9 cellular contexts compared by ENCODE assay signal in genomic region chr11:100925935-100926334, GRCh38.
DNase-seq lines count a peak whose midpoint lies in the region; ATAC-seq and TF ChIP-seq lines count a peak whose summit lies in the region.
"Had no signal": no experiment of that assay in that cellular context is flagged by ENCODE, and none has a peak within 500 bp of the region (broad histone marks: within the 10 kb centered on the region; RNA-seq: fewer than 3 reads in every experiment).

No MANE protein-coding gene starts in this region.

- H3K36me3 ChIP-seq in IMR-90 (ENCODE audit: control insufficient read depth, insufficient read depth, low read length) = no peaks in the 10 kb centered on the region
- H3K36me3 ChIP-seq in neuronal stem cell (replicated peaks in 1 of 2; ENCODE audit: control insufficient read depth in 2 of 2, insufficient read depth in 2 of 2, low read length in 2 of 2) = no peaks in the 10 kb centered on the region

- H4K91ac ChIP-seq in IMR-90 (ENCODE audit: insufficient read depth, low read depth, low read length) (no peak overlapping the region), neuronal stem cell (ENCODE audit: low read depth, low read length, poor library complexity) (no peak overlapping the region)

- intact Hi-C loops in IMR-90 (cut with micrococcal nuclease) = loop anchor here (5.0 kb wide), 1 partner anchor 49 kb away; no protein-coding TSS in a partner anchor

- H4K8ac ChIP-seq in IMR-90 (ENCODE audit: low read depth in 2 of 2, low read length in 2 of 2) (0 out of 4 replicates have a peak overlapping the region, but pooled peaks of 1 of the 2 experiments have one; percentile 38), neuronal stem cell (ENCODE audit: low read depth, low read length) (no peak overlapping the region)

- DNase-seq in HCEC 1CT = peak; percentile 85
- peak; percentile 89 for DNase-seq in IMR-90
- peak; percentile 64 for DNase-seq in fibroblast of peridontal ligament (ENCODE audit: extremely low read depth)
- no peak for DNase-seq in neuronal stem cell (ENCODE audit: low spot score)
- DNase-seq in effector CD4-positive, alpha-beta T cell = no peak
- DNase-seq in NCI-H2107 (lab: John Stamatoyannopoulos, UW) = no peak
- DNase-seq in NCI-H82 treated with DMSO at 0.1 percent for 48 hours (lab: John Stamatoyannopoulos, UW; ENCODE audit: unreplicated experiment) = no peak

- H3K79me1 ChIP-seq in IMR-90 (ENCODE audit: low read depth in 1 of 2, low read length in 2 of 2) (peaks cover 0 to 3% of the 10 kb centered on the region in 2 experiments; a peak in 1 of 4 replicates), neuronal stem cell (ENCODE audit: low read depth, low read length) (no peaks in the 10 kb centered on the region)

- H4K20me1 ChIP-seq in IMR-90 (ENCODE audit: insufficient read depth, low read length) = no peaks in the 10 kb centered on the region

- H3K4me3 ChIP-seq in IMR-90 (ENCODE audit: insufficient read depth, low read depth, low read length) (no peak overlapping the region), neuronal stem cell (ENCODE audit: low read length in 2 of 2) (no peak overlapping the region)

- peaks cover 10% of the 10 kb centered on the region for H3K4me1 ChIP-seq in IMR-90 (ENCODE audit: control insufficient read depth, insufficient read depth, low read length)
- peaks cover 2 to 4% of the 10 kb centered on the region in 2 donors for H3K4me1 ChIP-seq in neuronal stem cell (ENCODE audit: control insufficient read depth in 2 of 2, insufficient read depth in 1 of 2, low read depth in 1 of 2, low read length in 2 of 2)
- H3K4me1 ChIP-seq: parathyroid adenoma had no signal

- TF ChIP-seq RAD21 in IMR-90 (IDR thresholded peaks at IDR 0.05; ENCODE audit: low read length) = no peak

- H2BK12ac ChIP-seq in neuronal stem cell (ENCODE audit: low read length) = no peak overlapping the region

- H3K18ac ChIP-seq in IMR-90 (ENCODE audit: low read depth, low read length) (peak overlapping the region; percentile 75; the same call in 1 of the 2 replicates), neuronal stem cell (ENCODE audit: low read length) (no peak overlapping the region)

- H2AK9ac ChIP-seq in IMR-90 (replicated peaks; ENCODE audit: low read depth, low read length, poor library complexity) = no peak overlapping the region

- H3K27ac ChIP-seq in IMR-90 (ENCODE audit: insufficient read depth, low read length) (no peak overlapping the region), neuronal stem cell (replicated peaks; ENCODE audit: low read length) (no peak overlapping the region)
- H3K27ac ChIP-seq: parathyroid adenoma had no signal

- H2BK5ac ChIP-seq in IMR-90 (ENCODE audit: low read depth, low read length, poor library complexity, severe bottlenecking) (peak overlapping the region; percentile 30), neuronal stem cell (ENCODE audit: low read length) (no peak overlapping the region)

- H3K9me3 ChIP-seq in IMR-90 (ENCODE audit: control insufficient read depth, insufficient read depth, low read length) = no peaks in the 10 kb centered on the region
- H3K9me3 ChIP-seq in neuronal stem cell (replicated peaks in 1 of 2; ENCODE audit: control insufficient read depth in 2 of 2, insufficient read depth in 1 of 2, low read depth in 1 of 2, low read length in 2 of 2) = no peaks in the 10 kb centered on the region

- BruUV-seq in IMR-90 (replicated peaks; lab: Mats Ljungman, UMichigan) = no TSS peak

- TF ChIP-seq CTCF in IMR-90 (conservative IDR thresholded peaks at IDR 0.05; ENCODE audit: low read depth, low read length) = no peak

- in situ Hi-C loops in IMR-90 (cut with MboI; ENCODE audit: low sequenced_read_pairs) = loop anchor here (25.0 kb wide), 1 partner anchor 1414 kb away; no protein-coding TSS in a partner anchor

- WGBS in IMR-90 (ENCODE audit: extremely low coverage in 2 of 2, insufficient read length in 1 of 2), 2 experiments = no CpG with 5 or more reads among the region's 3 CpGs
- no CpG with 5 or more reads among the region's 3 CpGs for WGBS in neuronal stem cell (ENCODE audit: extremely low coverage in 2 of 2, insufficient read length in 2 of 2, insufficient replicate concordance in 1 of 2), 2 donors

- H2BK120ac ChIP-seq in IMR-90 (ENCODE audit: low read depth, low read length) = peak overlapping the region; percentile 45
- H2BK120ac ChIP-seq in neuronal stem cell (ENCODE audit: low read depth, low read length) = no peak overlapping the region

- no peak overlapping the region for H3K56ac ChIP-seq in IMR-90 (ENCODE audit: extremely low read depth, insufficient read depth, low read length)

- no peak overlapping the region for H2AFZ ChIP-seq in IMR-90 (replicated peaks; ENCODE audit: low read length, poor library complexity)
- no peak overlapping the region for H2AFZ ChIP-seq in neuronal stem cell (ENCODE audit: low read length)
- H2AFZ ChIP-seq: parathyroid adenoma had no signal

- H3K9me1 ChIP-seq in IMR-90 (ENCODE audit: insufficient read depth, low read length) = peaks cover 3% of the 10 kb centered on the region; the same call in 1 of the 2 replicates

- H4K5ac ChIP-seq in IMR-90 (ENCODE audit: low read depth, low read length) = peak overlapping the region; percentile 42; the same call in 1 of the 2 replicates

- ATAC-seq in GM18499 (IDR thresholded peaks at IDR 0.05; ENCODE audit: insufficient read depth, unreplicated experiment) (peak; percentile 83), IMR-90 (ENCODE audit: low read depth) (peak; percentile 21; the same call in 1 of the 2 replicates)

- H3K4ac ChIP-seq in IMR-90 (ENCODE audit: low read depth, low read length) = peak overlapping the region; percentile 38; the same call in 1 of the 2 replicates
- no peak overlapping the region for H3K4ac ChIP-seq in neuronal stem cell (ENCODE audit: low read length)

- H2AK5ac ChIP-seq in IMR-90 (ENCODE audit: low read depth, low read length) (0 out of 2 replicates have a peak overlapping the region, but pooled peaks have one; percentile 2), neuronal stem cell (ENCODE audit: low read depth, low read length) (no peak overlapping the region)

- TF ChIP-seq POLR2A in IMR-90 (IDR thresholded peaks at IDR 0.05; ENCODE audit: low read depth, low read length) = no peak

- peak overlapping the region; percentile 63; the same call in 1 of the 2 replicates for H2BK20ac ChIP-seq in IMR-90 (ENCODE audit: low read depth, low read length)

- H3K27me3 ChIP-seq in IMR-90 (ENCODE audit: control insufficient read depth, insufficient read depth, low read length) (no peaks in the 10 kb centered on the region), neuronal stem cell (ENCODE audit: control insufficient read depth in 3 of 3, insufficient read depth in 3 of 3, low read depth in 1 of 3, low read length in 3 of 3) (no peaks in the 10 kb centered on the region)

- H3K23ac ChIP-seq in IMR-90 (ENCODE audit: low read depth, low read length) = no peak overlapping the region
- H3K23ac ChIP-seq in neuronal stem cell (ENCODE audit: low read depth, low read length, poor library complexity) = no peak overlapping the region

- H3K14ac ChIP-seq in IMR-90 (replicated peaks; ENCODE audit: low read depth, low read length) = no peak overlapping the region; the same call in 1 of the 2 replicates
- H3K14ac ChIP-seq in neuronal stem cell (ENCODE audit: low read length) = no peak overlapping the region

- H3K4me2 ChIP-seq in IMR-90 (ENCODE audit: low read depth, low read length) = peak overlapping the region; percentile 6; the same call in 1 of the 2 replicates
- H3K4me2 ChIP-seq in neuronal stem cell (ENCODE audit: insufficient read depth, low read length, poor library complexity, severe bottlenecking) = no peak overlapping the region

- H3K9ac ChIP-seq in IMR-90 (ENCODE audit: low read depth, low read length) (no peak overlapping the region), neuronal stem cell (ENCODE audit: low read depth, low read length, poor library complexity) (no peak overlapping the region)
- H3K9ac ChIP-seq: parathyroid adenoma had no signal

- dilution Hi-C loops in IMR-90 (cut with HindIII; ENCODE audit: low sequenced_read_pairs, unreplicated experiment) = no loop called here

- POLR2A ChIA-PET in IMR-90 (lab: Charles Lee; ENCODE audit: unreplicated experiment) = no interaction called here

- CTCF ChIA-PET in IMR-90 (lab: Yijun Ruan, JAX) = interaction anchor here (0.5 to 0.7 kb wide), 2 partner anchors 9 to 1170 kb away, joined by 3 read pairs; no protein-coding TSS in a partner anchor

- H2BK15ac ChIP-seq in IMR-90 (ENCODE audit: low read depth, low read length) = peak overlapping the region; percentile 36; the same call in 1 of the 3 replicates
- no peak overlapping the region for H2BK15ac ChIP-seq in neuronal stem cell (ENCODE audit: low read length)

TF ChIP-seq in IMR-90, 13 proteins besides CTCF, POLR2A, EP300 and RAD21:
- TF ChIP-seq FOS (IDR thresholded peaks at IDR 0.05; ENCODE audit: low read depth, low read length) (peak; percentile 89), SMC3 (IDR thresholded peaks at IDR 0.05; ENCODE audit: low read depth, low read length) (no peak)

Comparison
In these comparisons a context has a peak if more than half of its experiments do, and no peak if none do; other contexts are left out.
1. DNase-seq: peak in HCEC 1CT (single experiment), IMR-90 (single experiment) and fibroblast of peridontal ligament (single experiment); none in neuronal stem cell (single experiment), effector CD4-positive, alpha-beta T cell (single experiment), NCI-H2107 (single experiment) and NCI-H82 treated with DMSO at 0.1 percent for 48 hours (single experiment).